Comparison of ENCODE assay signal across 9 cellular contexts in genomic region chr15:92079047-92079446, GRCh38.
DNase-seq lines count a peak whose midpoint lies in the region; ATAC-seq and TF ChIP-seq lines count a peak whose summit lies in the region.
"Had no signal": no experiment of that assay in that cellular context is flagged by ENCODE, and none has a peak within 500 bp of the region (broad histone marks: within the 10 kb centered on the region; RNA-seq: fewer than 3 reads in every experiment).

No MANE protein-coding gene starts in this region.

- H3K4me1 ChIP-seq in neuronal stem cell (ENCODE audit: control insufficient read depth in 2 of 2, insufficient read depth in 1 of 2, low read depth in 1 of 2, low read length in 2 of 2) = no peaks in the 10 kb centered on the region

- no peak overlapping the region for H3K23ac ChIP-seq in neuronal stem cell (ENCODE audit: low read depth, low read length, poor library complexity)

- no peak overlapping the region for H3K4me2 ChIP-seq in neuronal stem cell (ENCODE audit: insufficient read depth, low read length, poor library complexity, severe bottlenecking)

- H3K9ac ChIP-seq in neuronal stem cell (ENCODE audit: low read depth, low read length, poor library complexity) = no peak overlapping the region

- H3K4me1 Mint-ChIP-seq in activated T-helper 17 cell treated with anti-CD3 and anti-CD28 coated beads, Interleukin-2, amount 50 U/mL, for 72 hours = peaks cover 17% of the 10 kb centered on the region

- no peak overlapping the region for H4K8ac ChIP-seq in neuronal stem cell (ENCODE audit: low read depth, low read length)

- H3K27me3 Mint-ChIP-seq in activated T-helper 17 cell treated with anti-CD3 and anti-CD28 coated beads, Interleukin-2, amount 50 U/mL, for 72 hours = no peaks in the 10 kb centered on the region

- no peaks in the 10 kb centered on the region for H3K79me1 ChIP-seq in neuronal stem cell (ENCODE audit: low read depth, low read length)

- in situ Hi-C loops in G401 (cut with HindIII; ENCODE audit: low sequenced_read_pairs) = no loop called here

- peak overlapping the region; percentile 1 for H2AFZ ChIP-seq in neuronal stem cell (ENCODE audit: low read length)

- H3K27ac Mint-ChIP-seq in activated T-helper 17 cell treated with anti-CD3 and anti-CD28 coated beads, Interleukin-2, amount 50 U/mL, for 72 hours = peak overlapping the region; percentile 7

- H2BK15ac ChIP-seq in neuronal stem cell (ENCODE audit: low read length) = no peak overlapping the region

- H3K18ac ChIP-seq in neuronal stem cell (ENCODE audit: low read length) = no peak overlapping the region

- no peak overlapping the region for H4K91ac ChIP-seq in neuronal stem cell (ENCODE audit: low read depth, low read length, poor library complexity)

- no peak overlapping the region for H3K27ac ChIP-seq in neuronal stem cell (replicated peaks; ENCODE audit: low read length)
- H3K27ac ChIP-seq: SK-N-MC had no signal

- no peak overlapping the region for H2BK120ac ChIP-seq in neuronal stem cell (ENCODE audit: low read depth, low read length)

- H3K36me3 Mint-ChIP-seq in activated T-helper 17 cell treated with anti-CD3 and anti-CD28 coated beads, Interleukin-2, amount 50 U/mL, for 72 hours (ENCODE audit: low read depth) = no peaks in the 10 kb centered on the region

- no peaks in the 10 kb centered on the region for H3K9me3 Mint-ChIP-seq in activated T-helper 17 cell treated with anti-CD3 and anti-CD28 coated beads, Interleukin-2, amount 50 U/mL, for 72 hours

- no peaks in the 10 kb centered on the region for H3K36me3 ChIP-seq in neuronal stem cell (replicated peaks in 1 of 2; ENCODE audit: control insufficient read depth in 2 of 2, insufficient read depth in 2 of 2, low read length in 2 of 2)

- no peak overlapping the region for H3K14ac ChIP-seq in neuronal stem cell (ENCODE audit: low read length)

- no peaks in the 10 kb centered on the region for H3K9me3 ChIP-seq in neuronal stem cell (replicated peaks in 1 of 2; ENCODE audit: control insufficient read depth in 2 of 2, insufficient read depth in 1 of 2, low read depth in 1 of 2, low read length in 2 of 2)

- no peak overlapping the region for H3K4me3 Mint-ChIP-seq in activated T-helper 17 cell treated with anti-CD3 and anti-CD28 coated beads, Interleukin-2, amount 50 U/mL, for 72 hours

- peak; percentile 40; the same call in 1 of the 2 replicates for TF ChIP-seq CTCF in LNCAP (IDR thresholded peaks at IDR 0.05)

- no peak overlapping the region for H3K4me3 ChIP-seq in neuronal stem cell (ENCODE audit: low read length in 2 of 2)
- H3K4me3 ChIP-seq: SK-N-MC had no signal

- H2AK5ac ChIP-seq in neuronal stem cell (ENCODE audit: low read depth, low read length) = no peak overlapping the region

- no peak overlapping the region for H3K4ac ChIP-seq in neuronal stem cell (ENCODE audit: low read length)

- DNase-seq in NCI-H1436 (lab: John Stamatoyannopoulos, UW) (peak; percentile 9), NCI-H1436 treated with DMSO at 0.1 percent for 48 hours (lab: John Stamatoyannopoulos, UW) (no peak), neuronal stem cell (ENCODE audit: low spot score) (no peak), G401 (ENCODE audit: low spot score) (no peak), LoVo (ENCODE audit: low spot score) (no peak), NOMO-1 treated with dmso at 0.1 percent for 144 hours (lab: John Stamatoyannopoulos, UW; ENCODE audit: unreplicated experiment) (no peak)

- no CpG with 5 or more reads among the region's 3 CpGs for WGBS in neuronal stem cell (ENCODE audit: extremely low coverage in 2 of 2, insufficient read length in 2 of 2, insufficient replicate concordance in 1 of 2), 2 donors

- H3K27me3 ChIP-seq in neuronal stem cell (ENCODE audit: control insufficient read depth in 3 of 3, insufficient read depth in 3 of 3, low read depth in 1 of 3, low read length in 3 of 3) = peaks cover 0 to 3% (median 0%) of the 10 kb centered on the region in 3 experiments

- no peak overlapping the region for H2BK12ac ChIP-seq in neuronal stem cell (ENCODE audit: low read length)

- H2BK5ac ChIP-seq in neuronal stem cell (ENCODE audit: low read length) = no peak overlapping the region

- no peak for ATAC-seq in activated T-helper 17 cell treated with anti-CD3 and anti-CD28 coated beads, Interleukin-2, amount 50 U/mL, for 72 hours (replicated peaks)
